20 cellular contexts compared by ENCODE assay signal in genomic region chr2:39220136-39220535, GRCh38.
"Had no signal": no experiment of that assay in that cellular context is flagged by ENCODE, and none has a peak within 500 bp of the region (broad histone marks: within the 10 kb centered on the region; RNA-seq: fewer than 3 reads in every experiment).

No MANE protein-coding gene starts in this region.

- ATAC-seq: heart right ventricle, left colon, right cardiac atrium had no signal

- H3K4me3 Mint-ChIP-seq: activated B cell treated with CpG ODN at 0.5 μM for 24 hours, memory B cell, nephron progenitor cell had no signal

- DNase-seq: activated B cell treated with CpG ODN at 0.5 μM for 24 hours; activated CD4-positive, alpha-beta T cell treated with anti-CD3 and anti-CD28 coated beads, Interleukin-2, amount 50 U/mL, for 1 hour; activated naive CD4-positive, alpha-beta T cell; brain microvascular endothelial cell; central memory CD4-positive, alpha-beta T cell; dermis blood vessel endothelial cell; effector CD8-positive, alpha-beta T cell; erythroblast; foreskin fibroblast; heart right ventricle; left colon; nephron progenitor cell; nucleus accumbens; right cardiac atrium; stimulated activated CD4-positive, alpha-beta T cell treated with anti-CD3 and anti-CD28 coated beads, Interleukin-4, amount 100 ng/mL, for 24 hours; stimulated activated naive CD4-positive, alpha-beta T cell treated with Interleukin-2 at 50 U/mL for 16 hours; SW 1271; T1000; tibial artery had no signal

- H3K36me3 Mint-ChIP-seq: memory B cell had no signal

- H3K9me3 Mint-ChIP-seq: activated B cell treated with CpG ODN at 0.5 μM for 24 hours, memory B cell, nephron progenitor cell had no signal

- H3K4me1 Mint-ChIP-seq: nephron progenitor cell had no signal

- H3K27me3 Mint-ChIP-seq: activated B cell treated with CpG ODN at 0.5 μM for 24 hours, memory B cell had no signal

- H3K27ac Mint-ChIP-seq: activated B cell treated with CpG ODN at 0.5 μM for 24 hours, memory B cell, nephron progenitor cell had no signal
